Comparison of ENCODE assay signal across 9 cellular contexts in genomic region chr11:2701230-2701629, GRCh38. TPM values are rescaled to one million over a fixed set of nuclear protein-coding genes. Genes with fewer than 3 reads are reported as not detected.
DNase-seq lines count a peak whose midpoint lies in the region; ATAC-seq, FAIRE-seq and TF ChIP-seq lines count a peak whose summit lies in the region.
"Had no signal": no experiment of that assay in that cellular context is flagged by ENCODE, and none has a peak within 500 bp of the region (broad histone marks: within the 10 kb centered on the region; RNA-seq: fewer than 3 reads in every experiment).

No MANE protein-coding gene starts in this region.

- peaks cover 57% of the 10 kb centered on the region for H3K27me3 Mint-ChIP-seq in WTC11 (ENCODE audit: low read depth)
- H3K27me3 Mint-ChIP-seq in immature natural killer cell (ENCODE audit: low read depth in 3 of 3), result peaks cover 9 to 16% (median 9%) of the 10 kb centered on the region in 3 donors

- peaks cover 22% of the 10 kb centered on the region for H3K36me3 Mint-ChIP-seq in WTC11
- no peaks in the 10 kb centered on the region for H3K36me3 Mint-ChIP-seq in immature natural killer cell

- H3K27ac Mint-ChIP-seq in WTC11, result no peak overlapping the region; the same call in 1 of the 2 replicates
- peak overlapping the region in 2 of 6 donors; percentile 28 to 34 for H3K27ac Mint-ChIP-seq in immature natural killer cell

- H3K9me2 ChIP-seq in HCT116 (ENCODE audit: insufficient read depth), result no peaks in the 10 kb centered on the region

- no peak for TF ChIP-seq POLR2A in HCT116 (IDR thresholded peaks at IDR 0.05; ENCODE audit: borderline replicate concordance, extremely low read depth, insufficient read depth, insufficient read length)

- H3K4me3 Mint-ChIP-seq in WTC11 (peak overlapping the region; percentile 51; the same call in 1 of the 2 replicates), immature natural killer cell (peak overlapping the region in 4 of 5 donors; percentile 60 to 74 (median 67))

- no peak overlapping the region for H3K27ac ChIP-seq in HCT116 (ENCODE audit: low read depth, low read length)
- peak overlapping the region in 1 of 2 donors; percentile 88 for H3K27ac ChIP-seq in small intestine (ENCODE audit: low read depth in 1 of 2, low read length in 1 of 2)

- H3K4me1 ChIP-seq in HCT116 (ENCODE audit: control insufficient read depth in 1 of 2, insufficient read depth in 2 of 2, low read length in 2 of 2) (peaks cover 0 to 23% of the 10 kb centered on the region in 2 experiments; a peak in 2 of 4 replicates), small intestine (ENCODE audit: control insufficient read depth in 2 of 2, insufficient read depth in 1 of 2, low read depth in 1 of 2, low read length in 1 of 2) (peaks cover 0 to 3% of the 10 kb centered on the region in 2 donors)

- peaks cover 33% of the 10 kb centered on the region for H3K79me2 ChIP-seq in HCT116 (ENCODE audit: insufficient read depth, low read length)

- FAIRE-seq in small intestine (lab: Jason Lieb, UNC), result no peak

- intact Hi-C loops in HCT116 (cut with micrococcal nuclease), result no loop called here

- no peak overlapping the region for H2AFZ ChIP-seq in HCT116 (ENCODE audit: low read depth, low read length, poor library complexity, severe bottlenecking)

- no peaks in the 10 kb centered on the region for H4K20me1 ChIP-seq in HCT116 (ENCODE audit: insufficient read depth)

- no TSS peak for BruUV-seq in HCT116 (replicated peaks; lab: Mats Ljungman, UMichigan)

- TF ChIP-seq RAD21 in HCT116 (IDR thresholded peaks at IDR 0.05; ENCODE audit: low read depth), result no peak

- ATAC-seq in HCT116, result no peak
- ATAC-seq in WTC11, result no peak
- no peak for ATAC-seq in GM21515 (IDR thresholded peaks at IDR 0.05; ENCODE audit: unreplicated experiment)
- no peak for ATAC-seq in GM21423 (IDR thresholded peaks at IDR 0.05; ENCODE audit: unreplicated experiment)

- H3K36me3 ChIP-seq in HCT116 (ENCODE audit: control insufficient read depth in 1 of 2, insufficient read depth in 2 of 2, low read length in 2 of 2) (no peaks in the 10 kb centered on the region), small intestine (ENCODE audit: control insufficient read depth in 2 of 2, insufficient read depth in 2 of 2, low read length in 2 of 2) (no peaks in the 10 kb centered on the region)

- H3K9me3 ChIP-seq in HCT116 (ENCODE audit: control insufficient read depth in 1 of 2, insufficient read depth in 1 of 2, low read depth in 1 of 2, low read length in 2 of 2) (no peaks in the 10 kb centered on the region; a peak in 1 of 4 replicates), small intestine (ENCODE audit: control insufficient read depth, low read depth) (no peaks in the 10 kb centered on the region)

- H3K4me3 ChIP-seq in HCT116 (replicated peaks in 1 of 2; ENCODE audit: low read depth in 1 of 2, low read length in 2 of 2) (peak overlapping the region in 1 of 2 experiments; percentile 73; a peak in 2 of 4 replicates), small intestine (ENCODE audit: low read depth in 1 of 2, low read length in 2 of 2) (no peak overlapping the region)

- peak overlapping the region; percentile 83; the same call in 1 of the 2 replicates for H3K9ac ChIP-seq in HCT116 (ENCODE audit: low read length)

- H3K4me1 Mint-ChIP-seq in WTC11 (peaks cover 54% of the 10 kb centered on the region), immature natural killer cell (peaks cover 11 to 13% of the 10 kb centered on the region in 2 donors)

- peaks cover 12% of the 10 kb centered on the region for H3K9me3 Mint-ChIP-seq in WTC11
- H3K9me3 Mint-ChIP-seq in immature natural killer cell, result no peaks in the 10 kb centered on the region

- DNase-seq in HCT116 (ENCODE audit: low read depth, low spot score) (no peak), WTC11 (ENCODE audit: low spot score) (peak; percentile 5), immature natural killer cell (no peak), small intestine (peak; percentile 52), DMS153 (lab: John Stamatoyannopoulos, UW) (no peak), COLO668 (lab: John Stamatoyannopoulos, UW; ENCODE audit: unreplicated experiment) (no peak)
- DNase-seq: NCI-H1048 had no signal

- POLR2A ChIA-PET in HCT116 (lab: Charles Lee), result no interaction called here
- POLR2A ChIA-PET in WTC11 (lab: Charles Lee), result no interaction called here

- RAD21 ChIA-PET in HCT116 (lab: Charles Lee; ENCODE audit: low non-redundant PET in 1 of 2, low total read pairs in 2 of 2, uncharacterized antibody in 2 of 2, unreplicated experiment in 2 of 2), result interaction anchor here in 1 of 2 experiments (0.7 kb wide), 1 partner anchor 170 kb away, joined by 3 read pairs; no protein-coding TSS in a partner anchor

- no peak for TF ChIP-seq CTCF in HCT116 (IDR thresholded peaks at IDR 0.05 in 2 of 3, conservative IDR thresholded peaks at IDR 0.05 in 1 of 3; ENCODE audit: borderline replicate concordance in 1 of 3, insufficient read depth in 1 of 3, low read depth in 2 of 3, low read length in 2 of 3)
- no peak for TF ChIP-seq CTCF in WTC11 (IDR thresholded peaks at IDR 0.05)

- H3K4me2 ChIP-seq in HCT116 (ENCODE audit: low read length), result peak overlapping the region; percentile 82

- WGBS in small intestine, 3 donors, result 58 to 80% (median 62%) methylated on average over 7 of the region's 7 CpGs

- H3K27me3 ChIP-seq in HCT116 (ENCODE audit: insufficient read depth, low read length) (no peaks in the 10 kb centered on the region), small intestine (ENCODE audit: control insufficient read depth in 2 of 2, insufficient read depth in 2 of 2, low read length in 2 of 2) (no peaks in the 10 kb centered on the region)

- CTCF ChIA-PET in HCT116 (lab: Charles Lee), result no interaction called here
- CTCF ChIA-PET in WTC11 (lab: Charles Lee), result interaction anchor here (0.6 to 2.6 kb wide), 2 partner anchors 8 to 171 kb away, joined by 4 to 16 read pairs; no protein-coding TSS in a partner anchor

TF ChIP-seq in HCT116, 20 proteins besides CTCF, POLR2A, EP300 and RAD21:
- TF ChIP-seq EZH2 (IDR thresholded peaks at IDR 0.05) (no peak), POLR2AphosphoS5 (IDR thresholded peaks at IDR 0.05; ENCODE audit: low read depth, low read length) (no peak), ZFX (IDR thresholded peaks at IDR 0.05) (no peak), CEBPB (IDR thresholded peaks at IDR 0.05; ENCODE audit: low read depth) (no peak), MAX (IDR thresholded peaks at IDR 0.05) (no peak), EGR1 (IDR thresholded peaks at IDR 0.05; ENCODE audit: low read depth) (no peak), ZBTB33 (IDR thresholded peaks at IDR 0.05; ENCODE audit: extremely low read depth, insufficient replicate concordance, low read length) (no peak)

TF ChIP-seq in WTC11, 78 proteins besides CTCF, POLR2A, EP300 and RAD21 (continues in another document):
- TF ChIP-seq ATF1 (CRISPR knock-in tag; IDR thresholded peaks at IDR 0.05) (no peak), ARID4B (CRISPR knock-in tag; IDR thresholded peaks at IDR 0.05; ENCODE audit: borderline replicate concordance) (no peak), CDX4 (CRISPR knock-in tag; IDR thresholded peaks at IDR 0.05; ENCODE audit: borderline replicate concordance) (no peak), MLX (CRISPR knock-in tag; IDR thresholded peaks at IDR 0.05) (no peak)

RNA-seq across cellular contexts. Expression of gene KCNQ1OT1, which starts 1.4 kb away (rescaled TPM):
- total RNA-seq in HCT116 (2021; ENCODE audit: unreplicated experiment) (1.1 TPM), WTC11 (2021) (2.1 to 2.4 TPM (median 2.3 TPM) in 3 replicates)
- polyA plus RNA-seq in HCT116 (2012), result 0.09 and 0.11 TPM in 2 replicates
- polyA plus RNA-seq in immature natural killer cell (under 1 TPM in 2 of 3 donors, not detected in 1; 0.04 to 0.12 TPM), small intestine (under 1 TPM; under 0.01 to 0.22 (median under 0.01) TPM)

Comparison
In these comparisons a context has a peak if more than half of its experiments do, and no peak if none do; other contexts are left out.
1. DNase-seq: peak in WTC11 (single experiment) and small intestine (single experiment); none in HCT116 (single experiment), immature natural killer cell (0 of 3), DMS153 (single experiment) and COLO668 (single experiment).